ENCODE assay signal across 17 cellular contexts in genomic region chr7:117200786-117201185, GRCh38.
DNase-seq lines count a peak whose midpoint lies in the region; ATAC-seq and TF ChIP-seq lines count a peak whose summit lies in the region.
"Had no signal": no experiment of that assay in that cellular context is flagged by ENCODE, and none has a peak within 500 bp of the region (broad histone marks: within the 10 kb centered on the region; RNA-seq: fewer than 3 reads in every experiment).

No MANE protein-coding gene starts in this region.

- H3K27ac Mint-ChIP-seq in brain (peak overlapping the region in 3 of 5 experiments; percentile 61 to 81 (median 64)), osteocyte (ENCODE audit: unreplicated experiment) (peak overlapping the region; percentile 45)
- H3K27ac Mint-ChIP-seq in stimulated activated naive B cell treated with anti-CD40 and anti-IgM and Interleukin-4, amounts not matched to agents 10 μg/mL and 1 μg/mL and 100 μg/mL, for 72 hours = no peak overlapping the region

- DNase-seq in cardiac muscle cell (ENCODE audit: low read depth in 1 of 2, low spot score in 1 of 2) (no peak), Right ventricle myocardium inferior (ENCODE audit: missing footprints) (no peak), osteocyte (ENCODE audit: extremely low spot score, unreplicated experiment) (no peak)
- no peak for DNase-seq in stimulated activated naive B cell treated with anti-CD40 and anti-IgM and Interleukin-4, amounts not matched to agents 10 μg/mL and 1 μg/mL and 100 μg/mL, for 72 hours
- DNase-seq: 8988T; C1 segment of cervical spinal cord; Calu3; CD4-positive, alpha-beta memory T cell; COR-L47; DMS153; DND-41; GM23248; H9 had no signal

- H3K9me3 ChIP-seq in cardiac muscle cell (ENCODE audit: low read depth) = no peaks in the 10 kb centered on the region
- H3K9me3 ChIP-seq: A549 had no signal

- ATAC-seq in Right ventricle myocardium inferior (no peak), esophagus mucosa (no peak)
- no peak for ATAC-seq in stimulated activated naive B cell treated with anti-CD40 and anti-IgM and Interleukin-4, amounts not matched to agents 10 μg/mL and 1 μg/mL and 100 μg/mL, for 72 hours (replicated peaks)
- ATAC-seq: A549, HCT116 had no signal

- H3K9me3 Mint-ChIP-seq in brain (no peaks in the 10 kb centered on the region), osteocyte (ENCODE audit: unreplicated experiment) (no peaks in the 10 kb centered on the region)
- peaks cover 0 to 3% of the 10 kb centered on the region in 2 donors for H3K9me3 Mint-ChIP-seq in stimulated activated naive B cell treated with anti-CD40 and anti-IgM and Interleukin-4, amounts not matched to agents 10 μg/mL and 1 μg/mL and 100 μg/mL, for 72 hours
- H3K9me3 Mint-ChIP-seq: CD4-positive, alpha-beta memory T cell; H9 had no signal

- H3K27me3 ChIP-seq in cardiac muscle cell = no peaks in the 10 kb centered on the region

- H3K27ac ChIP-seq in cardiac muscle cell = peak overlapping the region; percentile 21
- H3K27ac ChIP-seq: A549, GM23248 had no signal

- peaks cover 42% of the 10 kb centered on the region for H3K36me3 ChIP-seq in cardiac muscle cell

- H3K4me1 ChIP-seq in cardiac muscle cell (ENCODE audit: low read depth) = peaks cover 11% of the 10 kb centered on the region
- H3K4me1 ChIP-seq: A549 had no signal

- no peak for TF ChIP-seq CTCF in cardiac muscle cell (IDR thresholded peaks at IDR 0.05; ENCODE audit: low read depth, low read length)
- no peak for TF ChIP-seq CTCF in brain (conservative IDR thresholded peaks at IDR 0.05)
- no peak for TF ChIP-seq CTCF in osteocyte (IDR thresholded peaks at IDR 0.05)

- H3K36me3 Mint-ChIP-seq in brain = peaks cover 74% of the 10 kb centered on the region
- H3K36me3 Mint-ChIP-seq in osteocyte (ENCODE audit: unreplicated experiment) = peaks cover 50% of the 10 kb centered on the region
- peaks cover 0 to 3% of the 10 kb centered on the region in 2 donors for H3K36me3 Mint-ChIP-seq in stimulated activated naive B cell treated with anti-CD40 and anti-IgM and Interleukin-4, amounts not matched to agents 10 μg/mL and 1 μg/mL and 100 μg/mL, for 72 hours

- H3K4me3 ChIP-seq in cardiac muscle cell = no peak overlapping the region
- H3K4me3 ChIP-seq: A549, GM23248 had no signal

- intact Hi-C loops in Right ventricle myocardium inferior (cut with DNase I) = no loop called here

- H3K27me3 Mint-ChIP-seq in brain (no peaks in the 10 kb centered on the region), osteocyte (ENCODE audit: unreplicated experiment) (no peaks in the 10 kb centered on the region)
- H3K27me3 Mint-ChIP-seq in stimulated activated naive B cell treated with anti-CD40 and anti-IgM and Interleukin-4, amounts not matched to agents 10 μg/mL and 1 μg/mL and 100 μg/mL, for 72 hours = no peaks in the 10 kb centered on the region
- H3K27me3 Mint-ChIP-seq: CD4-positive, alpha-beta memory T cell had no signal

- H3K4me1 Mint-ChIP-seq in brain (peaks cover 45% of the 10 kb centered on the region), osteocyte (ENCODE audit: unreplicated experiment) (peaks cover 24% of the 10 kb centered on the region)
- H3K4me1 Mint-ChIP-seq in stimulated activated naive B cell treated with anti-CD40 and anti-IgM and Interleukin-4, amounts not matched to agents 10 μg/mL and 1 μg/mL and 100 μg/mL, for 72 hours = peaks cover 0 to under 1% of the 10 kb centered on the region in 2 donors
- H3K4me1 Mint-ChIP-seq: CD4-positive, alpha-beta memory T cell had no signal

- no peak overlapping the region for H3K4me3 Mint-ChIP-seq in brain
- no peak overlapping the region for H3K4me3 Mint-ChIP-seq in osteocyte (ENCODE audit: unreplicated experiment)
- no peak overlapping the region for H3K4me3 Mint-ChIP-seq in stimulated activated naive B cell treated with anti-CD40 and anti-IgM and Interleukin-4, amounts not matched to agents 10 μg/mL and 1 μg/mL and 100 μg/mL, for 72 hours
- H3K4me3 Mint-ChIP-seq: CD4-positive, alpha-beta memory T cell; H9 had no signal
